ENCODE assay signal across 8 cellular contexts in genomic region chr10:68721673-68721963, GRCh38. TPM values are rescaled to one million over a fixed set of nuclear protein-coding genes. Genes with fewer than 3 reads are reported as not detected.
DNase-seq lines count a peak whose midpoint lies in the region; ATAC-seq, FAIRE-seq and TF ChIP-seq lines count a peak whose summit lies in the region.

No MANE protein-coding gene starts in this region.

- H3K9me3 ChIP-seq in A549 = no peaks in the 10 kb centered on the region
- H3K9me3 ChIP-seq in SK-N-MC (ENCODE audit: low read depth, low read length) = no peaks in the 10 kb centered on the region

- peaks cover 17% of the 10 kb centered on the region; the same call in 1 of the 2 replicates for H3K36me3 ChIP-seq in SK-N-MC (ENCODE audit: insufficient read depth, low read length)

- no peak for TF ChIP-seq EP300 in A549 (IDR thresholded peaks at IDR 0.05)

- H3K4me2 ChIP-seq in A549 = peak overlapping the region; percentile 85

- TF ChIP-seq RAD21 in A549 (conservative IDR thresholded peaks at IDR 0.05 in 1 of 2, IDR thresholded peaks at IDR 0.05 in 1 of 2) = no peak

- H3K9ac ChIP-seq in SK-N-MC (ENCODE audit: insufficient read length) = peak overlapping the region; percentile 85

- H3K4me1 ChIP-seq in A549 = peaks cover 7% of the 10 kb centered on the region; the same call in 2 of the 3 replicates

- ATAC-seq in A549 = peak in 1 of 2 experiments; percentile 58; a peak in 4 of 6 replicates

- TF ChIP-seq CTCF in A549 (IDR thresholded peaks at IDR 0.05) = no peak
- TF ChIP-seq CTCF in GM20000 (IDR thresholded peaks at IDR 0.05; ENCODE audit: extremely low read depth, missing control alignments) = no peak
- no peak for TF ChIP-seq CTCF in fibroblast of the aortic adventitia (IDR thresholded peaks at IDR 0.05; ENCODE audit: insufficient read depth, low read length)
- no peak for TF ChIP-seq CTCF in progenitor cell of endocrine pancreas (IDR thresholded peaks at IDR 0.05; ENCODE audit: unreplicated experiment)

- H3K4me3 Mint-ChIP-seq in progenitor cell of endocrine pancreas (ENCODE audit: low read depth) = peak overlapping the region; percentile 98

- no peaks in the 10 kb centered on the region for H3K27me3 Mint-ChIP-seq in progenitor cell of endocrine pancreas

- peaks cover 18% of the 10 kb centered on the region for H3K36me3 Mint-ChIP-seq in progenitor cell of endocrine pancreas (ENCODE audit: insufficient read depth)

- POLR2A ChIA-PET in A549 (lab: Yijun Ruan, JAX) = interaction anchor here (0.6 to 1.5 kb wide), 6 partner anchors 8 to 844 kb away, joined by 3 to 5 read pairs (median 3); partner anchors contain the start of genes DNA2 and HNRNPH3

- H3K4me3 ChIP-seq in A549 (peak overlapping the region; percentile 99), SK-N-MC (peak overlapping the region; percentile 78), fibroblast of the aortic adventitia (ENCODE audit: low read depth, low read length) (peak overlapping the region; percentile 84)

- WGBS in A549 (ENCODE audit: missing lambda C conversion rate) = 3% methylated on average over 19 of the region's 23 CpGs

- TF ChIP-seq POLR2A in A549 (IDR thresholded peaks at IDR 0.05; ENCODE audit: low read length) = no peak

- H3K4me1 Mint-ChIP-seq in progenitor cell of endocrine pancreas (ENCODE audit: low read depth) = peaks cover 8% of the 10 kb centered on the region

- no peak for FAIRE-seq in A549 (lab: Jason Lieb, UNC)

- H3K9me3 Mint-ChIP-seq in progenitor cell of endocrine pancreas (ENCODE audit: low read depth) = no peaks in the 10 kb centered on the region

- DNase-seq in A549 (ENCODE audit: low read depth in 1 of 2, low spot score in 1 of 2) (no peak), GM20000 (ENCODE audit: low spot score) (peak; percentile 41), SK-N-MC (ENCODE audit: low read depth, low spot score) (no peak), fibroblast of the aortic adventitia (ENCODE audit: low read depth) (no peak), progenitor cell of endocrine pancreas (ENCODE audit: low spot score, unreplicated experiment) (no peak), glomerular visceral epithelial cell (ENCODE audit: extremely low spot score) (no peak), NCI-H526 treated with DMSO at 0.1 percent for 48 hours (lab: John Stamatoyannopoulos, UW) (no peak)
- no peak for DNase-seq in effector CD8-positive, alpha-beta T cell (lab: John Stamatoyannopoulos, UW)

- H3K27ac ChIP-seq in A549 = peak overlapping the region; percentile 98 to 99
- H3K27ac ChIP-seq in SK-N-MC = peak overlapping the region; percentile 89

- CTCF ChIA-PET in A549 (lab: Yijun Ruan, JAX) = interaction anchor here (0.6 kb wide), 2 partner anchors 61 to 91 kb away, joined by 3 to 4 read pairs; no protein-coding TSS in a partner anchor

- H3K27ac Mint-ChIP-seq in progenitor cell of endocrine pancreas = peak overlapping the region; percentile 100

TF ChIP-seq in A549, 52 proteins besides CTCF, POLR2A, EP300 and RAD21:
- TF ChIP-seq MAFK (IDR thresholded peaks at IDR 0.05; ENCODE audit: partially characterized antibody) (no peak), TP53 (CRISPR knock-in tag; IDR thresholded peaks at IDR 0.05) (peak; percentile 11; the same call in 1 of the 2 replicates), HMGXB4 (CRISPR knock-in tag; IDR thresholded peaks at IDR 0.05; ENCODE audit: borderline replicate concordance) (no peak), SREBF2 (IDR thresholded peaks at IDR 0.05) (no peak), EHF (CRISPR knock-in tag; IDR thresholded peaks at IDR 0.05) (no peak), RFX5 (IDR thresholded peaks at IDR 0.05) (no peak), KDM5A (IDR thresholded peaks at IDR 0.05) (no peak), CEBPB (IDR thresholded peaks at IDR 0.05) (no peak), JUN (IDR thresholded peaks at IDR 0.05) (no peak)

RNA-seq across cellular contexts. Expression of gene CCAR1, which starts 0.6 kb away (rescaled TPM):
- polyA plus RNA-seq in A549 (2011; rRNA removed) (98.8 and 99.2 TPM in 2 replicates), A549 (2017; fragmentation: RNase III; extraction: RNeasy Plus Mini Kit Qiagen cat#74134 plus additional on column Dnase treatment) (103 to 108 TPM (median 107 TPM) in 3 replicates)
- polyA plus RNA-seq in A549 (2012; cell fraction: cytosol; rRNA removed) = 34.1 and 54.7 TPM in 2 replicates
- polyA plus RNA-seq in A549 (2012; cell fraction: nucleus; rRNA removed) = 40.6 and 53.3 TPM in 2 replicates
- 136 and 166 TPM in 2 replicates for polyA minus RNA-seq in A549 (2011; rRNA and poly(A)+ RNA removed)
- total RNA-seq in fibroblast of the aortic adventitia (ENCODE audit: low replicate concordance) (57.1 and 166 TPM in 2 replicates), progenitor cell of endocrine pancreas (150 and 156 TPM in 2 replicates)
